ENCODE assay signal across 8 cellular contexts in the genomic region with DNA sequence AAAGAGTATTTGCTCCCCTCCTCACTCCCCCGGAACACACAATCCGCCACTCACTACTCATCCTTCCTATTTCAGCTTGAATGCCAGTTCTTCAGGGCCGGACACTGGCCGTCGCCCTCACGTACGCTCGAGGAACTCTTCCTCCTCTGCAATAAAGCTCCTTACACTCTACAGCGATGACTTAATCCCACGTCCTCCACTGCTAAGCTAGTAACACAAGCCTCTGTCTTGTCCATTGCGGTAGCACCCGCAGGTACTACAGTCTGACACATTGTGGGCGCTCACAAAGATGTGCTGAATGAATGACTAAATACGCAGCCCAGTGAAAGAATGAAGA. TPM values are rescaled to one million over a fixed set of nuclear protein-coding genes. Genes with fewer than 3 reads are reported as not detected.
DNase-seq lines count a peak whose midpoint lies in the region.

No MANE protein-coding gene starts in this region.

- CTCF ChIA-PET in activated CD4-positive, alpha-beta T cell treated with anti-CD3 and anti-CD28 coated beads, Interleukin-2, amount 10 ng/mL, durations not matched to agents 7 days and 5 days (lab: Charles Lee), result interaction anchor here (0.5 to 2.7 kb wide), 46 partner anchors 9 to 740 kb away, joined by 3 to 17 read pairs (median 5); a partner anchor contains a TSS
- CTCF ChIA-PET in activated CD4-positive, alpha-beta memory T cell treated with anti-CD3 and anti-CD28 coated beads, Interleukin-2, amount 10 ng/mL, durations not matched to agents 7 days and 5 days (lab: Charles Lee), result interaction anchor here (0.6 to 2.9 kb wide), 49 partner anchors 9 to 1413 kb away, joined by 3 to 18 read pairs (median 4); no protein-coding TSS in a partner anchor

- POLR2A ChIA-PET in activated CD4-positive, alpha-beta T cell treated with anti-CD3 and anti-CD28 coated beads, Interleukin-2, amount 10 ng/mL, durations not matched to agents 7 days and 5 days (lab: Charles Lee), result no interaction called here
- POLR2A ChIA-PET in activated CD4-positive, alpha-beta memory T cell treated with anti-CD3 and anti-CD28 coated beads, Interleukin-2, amount 10 ng/mL, durations not matched to agents 7 days and 5 days (lab: Charles Lee), result interaction anchor here (0.5 to 1.9 kb wide), 6 partner anchors 8 to 1249 kb away, joined by 3 to 6 read pairs (median 3); no protein-coding TSS in a partner anchor

- H3K36me3 ChIP-seq in iPS-18a (ENCODE audit: control insufficient read depth, low read depth, low read length), result no peaks in the 10 kb centered on the region

- peaks cover 32% of the 10 kb centered on the region for H3K4me1 ChIP-seq in iPS-18a (ENCODE audit: control insufficient read depth, low read depth, low read length)

- peak overlapping the region; percentile 45 for H3K4me3 ChIP-seq in iPS-18a (ENCODE audit: low read length)

- peak overlapping the region; percentile 51 for H3K4me3 Mint-ChIP-seq in activated CD4-positive, alpha-beta T cell treated with anti-CD3 and anti-CD28 coated beads, Interleukin-2, amount 10 ng/mL, durations not matched to agents 7 days and 5 days
- H3K4me3 Mint-ChIP-seq in activated CD4-positive, alpha-beta memory T cell treated with anti-CD3 and anti-CD28 coated beads, Interleukin-2, amount 10 ng/mL, durations not matched to agents 7 days and 5 days, result peak overlapping the region; percentile 8

- H3K9me3 ChIP-seq in iPS-18a (ENCODE audit: control insufficient read depth, low read depth, low read length), result no peaks in the 10 kb centered on the region

- H3K27me3 Mint-ChIP-seq in activated CD4-positive, alpha-beta T cell treated with anti-CD3 and anti-CD28 coated beads, Interleukin-2, amount 10 ng/mL, durations not matched to agents 7 days and 5 days, result peaks cover 46% of the 10 kb centered on the region
- H3K27me3 Mint-ChIP-seq in activated CD4-positive, alpha-beta memory T cell treated with anti-CD3 and anti-CD28 coated beads, Interleukin-2, amount 10 ng/mL, durations not matched to agents 7 days and 5 days, result peaks cover 58% of the 10 kb centered on the region

- no peak for DNase-seq in activated CD4-positive, alpha-beta T cell treated with anti-CD3 and anti-CD28 coated beads, Interleukin-2, amount 10 ng/mL, durations not matched to agents 7 days and 5 days
- DNase-seq in activated CD4-positive, alpha-beta T cell treated with anti-CD3 and anti-CD28 coated beads for 1 hour, result no peak
- no peak for DNase-seq in activated CD4-positive, alpha-beta memory T cell treated with anti-CD3 and anti-CD28 coated beads, Interleukin-2, amount 10 ng/mL, durations not matched to agents 7 days and 5 days
- DNase-seq in substantia nigra (lab: John Stamatoyannopoulos, UW) (no peak), SW480 (ENCODE audit: low spot score) (no peak), NCI-H1105 (lab: John Stamatoyannopoulos, UW) (no peak)
- DNase-seq in activated CD4-positive, alpha-beta T cell treated with anti-CD3 and anti-CD28 coated beads for 4 hours, result no peak

- H3K4me1 Mint-ChIP-seq in activated CD4-positive, alpha-beta T cell treated with anti-CD3 and anti-CD28 coated beads, Interleukin-2, amount 10 ng/mL, durations not matched to agents 7 days and 5 days, result peaks cover 37% of the 10 kb centered on the region
- H3K4me1 Mint-ChIP-seq in activated CD4-positive, alpha-beta memory T cell treated with anti-CD3 and anti-CD28 coated beads, Interleukin-2, amount 10 ng/mL, durations not matched to agents 7 days and 5 days, result peaks cover 30% of the 10 kb centered on the region

- H3K9me3 Mint-ChIP-seq in activated CD4-positive, alpha-beta T cell treated with anti-CD3 and anti-CD28 coated beads, Interleukin-2, amount 10 ng/mL, durations not matched to agents 7 days and 5 days, result no peaks in the 10 kb centered on the region
- no peaks in the 10 kb centered on the region for H3K9me3 Mint-ChIP-seq in activated CD4-positive, alpha-beta memory T cell treated with anti-CD3 and anti-CD28 coated beads, Interleukin-2, amount 10 ng/mL, durations not matched to agents 7 days and 5 days

- H3K9ac ChIP-seq in iPS-18a (ENCODE audit: low read length), result no peak overlapping the region

- no peaks in the 10 kb centered on the region for H3K36me3 Mint-ChIP-seq in activated CD4-positive, alpha-beta T cell treated with anti-CD3 and anti-CD28 coated beads, Interleukin-2, amount 10 ng/mL, durations not matched to agents 7 days and 5 days (ENCODE audit: low read depth)
- H3K36me3 Mint-ChIP-seq in activated CD4-positive, alpha-beta memory T cell treated with anti-CD3 and anti-CD28 coated beads, Interleukin-2, amount 10 ng/mL, durations not matched to agents 7 days and 5 days (ENCODE audit: low read depth), result no peaks in the 10 kb centered on the region

- peak overlapping the region; percentile 22 for H3K27ac Mint-ChIP-seq in activated CD4-positive, alpha-beta T cell treated with anti-CD3 and anti-CD28 coated beads, Interleukin-2, amount 10 ng/mL, durations not matched to agents 7 days and 5 days
- H3K27ac Mint-ChIP-seq in activated CD4-positive, alpha-beta memory T cell treated with anti-CD3 and anti-CD28 coated beads, Interleukin-2, amount 10 ng/mL, durations not matched to agents 7 days and 5 days, result no peak overlapping the region

- H3K27ac ChIP-seq in iPS-18a (ENCODE audit: low read length), result no peak overlapping the region
- peak overlapping the region; percentile 61 for H3K27ac ChIP-seq in substantia nigra (ENCODE audit: low read depth, low read length, poor library complexity, severe bottlenecking)

- H3K27me3 ChIP-seq in iPS-18a (ENCODE audit: control insufficient read depth, insufficient read depth, low read length), result peaks cover 88% of the 10 kb centered on the region

RNA-seq across cellular contexts. Expression of a gene that starts 0.6 kb away (rescaled TPM):
- total RNA-seq in activated CD4-positive, alpha-beta T cell treated with anti-CD3 and anti-CD28 coated beads, Interleukin-2, amount 10 ng/mL, durations not matched to agents 7 days and 5 days, result under 1 TPM; 0.12 to 0.22 TPM
- under 1 TPM; 0.20 to 0.71 TPM for total RNA-seq in activated CD4-positive, alpha-beta memory T cell treated with anti-CD3 and anti-CD28 coated beads, Interleukin-2, amount 10 ng/mL, durations not matched to agents 7 days and 5 days
